Comparison of ENCODE assay signal across 8 cellular contexts in genomic region chr19:7681336-7682174, GRCh38. TPM values are rescaled to one million over a fixed set of nuclear protein-coding genes. Genes with fewer than 3 reads are reported as not detected.
DNase-seq lines count a peak whose midpoint lies in the region; ATAC-seq and TF ChIP-seq lines count a peak whose summit lies in the region.

No MANE protein-coding gene starts in this region.

- H3K9me3 ChIP-seq in OCI-LY1 (ENCODE audit: low read length): no peaks in the 10 kb centered on the region

- H3F3A ChIP-seq in OCI-LY1 (ENCODE audit: insufficient read depth, low read length): no peaks in the 10 kb centered on the region

- no peak for ATAC-seq in GM18502 (IDR thresholded peaks at IDR 0.05; ENCODE audit: poor library complexity, unreplicated experiment)

- H3K9ac ChIP-seq in OCI-LY1 (ENCODE audit: low read length): peak overlapping the region; percentile 83

- no peak overlapping the region for H2AFZ ChIP-seq in OCI-LY1 (ENCODE audit: low read length)

- DNase-seq in BJ (ENCODE audit: low read depth): no peak
- DNase-seq in H4 (ENCODE audit: low spot score): peak; percentile 76
- peak; percentile 85 for DNase-seq in activated T-cell treated with anti-CD3 and anti-CD28 coated beads for 4 hours
- no peak for DNase-seq in epithelial cell of proximal tubule (ENCODE audit: low read depth)
- peak; percentile 82 for DNase-seq in mucosa of gallbladder (ENCODE audit: low spot score)
- peak; percentile 75 to 78 for DNase-seq in stimulated activated CD8-positive, alpha-beta memory T cell treated with anti-CD3 and anti-CD28 coated beads, Interleukin-2, amount 100 ng/mL, for 48 hours (ENCODE audit: low read depth in 2 of 2)

- no peaks in the 10 kb centered on the region for H4K20me1 ChIP-seq in OCI-LY1 (ENCODE audit: insufficient read depth, low read length)

- no peaks in the 10 kb centered on the region for H3K9me2 ChIP-seq in OCI-LY1 (ENCODE audit: low read depth, low read length)

- H3K4me3 ChIP-seq in BJ (ENCODE audit: low read depth, low read length): peak overlapping the region; percentile 100
- peak overlapping the region; percentile 82 for H3K4me3 ChIP-seq in OCI-LY1 (ENCODE audit: low read depth, low read length, poor library complexity, severe bottlenecking)
- peak overlapping the region; percentile 100 for H3K4me3 ChIP-seq in epithelial cell of proximal tubule (ENCODE audit: low read depth, low read length)

- CTCF ChIA-PET in BJ (lab: Yijun Ruan, JAX): interaction anchor here (0.6 to 3.0 kb wide), 55 partner anchors 9 to 582 kb away, joined by 3 to 91 read pairs (median 4); partner anchors contain the start of genes ARHGEF18, CLEC4M, PCP2 and PET100

- H3K79me2 ChIP-seq in OCI-LY1 (ENCODE audit: insufficient read depth, low read length): no peaks in the 10 kb centered on the region

- H3K4me1 ChIP-seq in OCI-LY1 (ENCODE audit: insufficient read depth, low read length, severe bottlenecking): peaks cover 21% of the 10 kb centered on the region

- H3K27me3 ChIP-seq in BJ (ENCODE audit: control insufficient read depth, insufficient read depth, low read length) (no peaks in the 10 kb centered on the region; the same call in 1 of the 2 replicates), OCI-LY1 (ENCODE audit: insufficient read depth, low read length) (no peaks in the 10 kb centered on the region; the same call in 1 of the 2 replicates)

- no peak overlapping the region for H3K27ac ChIP-seq in OCI-LY1 (ENCODE audit: low read depth, low read length, poor library complexity, severe bottlenecking)

- TF ChIP-seq CTCF in BJ (IDR thresholded peaks at IDR 0.05; ENCODE audit: insufficient read depth, low read depth, low read length): peak; percentile 79
- peak; percentile 59 for TF ChIP-seq CTCF in OCI-LY1 (IDR thresholded peaks at IDR 0.05; ENCODE audit: low read length)
- peak; percentile 71 for TF ChIP-seq CTCF in epithelial cell of proximal tubule (conservative IDR thresholded peaks at IDR 0.05; ENCODE audit: low read depth, low read length)

- peak overlapping the region; percentile 93 for H3K4me2 ChIP-seq in OCI-LY1 (ENCODE audit: low read length)

- POLR2A ChIA-PET in BJ (lab: Charles Lee): no interaction called here

- H3K36me3 ChIP-seq in BJ (ENCODE audit: control insufficient read depth, insufficient read depth, low read length): peaks cover 8% of the 10 kb centered on the region
- H3K36me3 ChIP-seq in OCI-LY1 (ENCODE audit: insufficient read depth, low read length): peaks cover 16% of the 10 kb centered on the region

RNA-seq across cellular contexts. Expression of gene TRAPPC5, which starts 0.9 kb away (rescaled TPM):
- polyA plus RNA-seq in BJ (2011; rRNA removed): 59.7 and 85.1 TPM in 2 replicates
- 22.9 and 37.9 TPM in 2 replicates for polyA minus RNA-seq in BJ (2011; rRNA and poly(A)+ RNA removed)
- 90.6 and 139 TPM in 2 replicates for total RNA-seq in H4 (2014; rRNA removed; shearing (Covaris generic))
- total RNA-seq in epithelial cell of proximal tubule: 110 and 158 TPM in 2 replicates
- 115 TPM for total RNA-seq in mucosa of gallbladder

RNA-seq across cellular contexts. Expression of gene MCEMP1, which starts 4.7 kb away (rescaled TPM):
- not detected in 2 replicates for polyA plus RNA-seq in BJ (2011; rRNA removed)
- not detected in 2 replicates for polyA minus RNA-seq in BJ (2011; rRNA and poly(A)+ RNA removed)
- total RNA-seq in H4 (2014; rRNA removed; shearing (Covaris generic)): not detected in 2 replicates
- total RNA-seq in epithelial cell of proximal tubule (not detected in 2 replicates), mucosa of gallbladder (0.14 TPM)

RNA-seq across cellular contexts. Expression of gene RETN, which starts 12.7 kb away (rescaled TPM):
- polyA plus RNA-seq in BJ (2011; rRNA removed): not detected in 2 replicates
- not detected in 2 replicates for polyA minus RNA-seq in BJ (2011; rRNA and poly(A)+ RNA removed)
- not detected in 2 replicates for total RNA-seq in H4 (2014; rRNA removed; shearing (Covaris generic))
- total RNA-seq in epithelial cell of proximal tubule (not detected in 2 replicates), mucosa of gallbladder (not detected)

RNA-seq across cellular contexts. Expression of gene FCER2, which starts 20.4 kb away (rescaled TPM):
- not detected in 2 replicates for polyA plus RNA-seq in BJ (2011; rRNA removed)
- not detected in 2 replicates for polyA minus RNA-seq in BJ (2011; rRNA and poly(A)+ RNA removed)
- not detected in 2 replicates for total RNA-seq in H4 (2014; rRNA removed; shearing (Covaris generic))
- not detected in 2 replicates for total RNA-seq in epithelial cell of proximal tubule
- 0.86 TPM for total RNA-seq in mucosa of gallbladder

RNA-seq across cellular contexts. Expression of gene STXBP2, which starts 44.6 kb away (rescaled TPM):
- 28.6 and 39.4 TPM in 2 replicates for polyA plus RNA-seq in BJ (2011; rRNA removed)
- 39.9 and 55.0 TPM in 2 replicates for polyA minus RNA-seq in BJ (2011; rRNA and poly(A)+ RNA removed)
- 2.5 and 3.1 TPM in 2 replicates for total RNA-seq in H4 (2014; rRNA removed; shearing (Covaris generic))
- 49.4 and 51.2 TPM in 2 replicates for total RNA-seq in epithelial cell of proximal tubule
- 215 TPM for total RNA-seq in mucosa of gallbladder

Comparison
In these comparisons a context has a peak if more than half of its experiments do, and no peak if none do; other contexts are left out.
1. DNase-seq: peak in H4 (single experiment), activated T-cell treated with anti-CD3 and anti-CD28 coated beads for 4 hours (single experiment), mucosa of gallbladder (single experiment) and stimulated activated CD8-positive, alpha-beta memory T cell treated with anti-CD3 and anti-CD28 coated beads, Interleukin-2, amount 100 ng/mL, for 48 hours (2 of 2); none in BJ (single experiment) and epithelial cell of proximal tubule (single experiment).
2. Peak in every context shown above with its lines, with median percentiles within 50 percentile points of each other: H3K4me3 ChIP-seq and CTCF ChIP-seq.